ENCODE assay signal across 23 cellular contexts in genomic region chr9:87359264-87359663, GRCh38.
"Had no signal": no experiment of that assay in that cellular context is flagged by ENCODE, and none has a peak within 500 bp of the region (broad histone marks: within the 10 kb centered on the region; RNA-seq: fewer than 3 reads in every experiment).

No MANE protein-coding gene starts in this region.

- H3K4me3 ChIP-seq: colonic mucosa, esophagus muscularis mucosa, gastroesophageal sphincter, heart left ventricle, hepatocyte, left lung, mucosa of descending colon, ovary, testis, tibial artery had no signal

- H3K27ac ChIP-seq: colonic mucosa, esophagus muscularis mucosa, foreskin keratinocyte, gastroesophageal sphincter, heart left ventricle, hepatocyte, left lung, ovary, testis, tibial artery had no signal

- H3K9me3 ChIP-seq: colonic mucosa, mucosa of descending colon, ovary, testis had no signal

- H3K27me3 ChIP-seq: colonic mucosa, esophagus muscularis mucosa, foreskin keratinocyte, gastroesophageal sphincter, hepatocyte, left lung, ovary, testis, tibial artery had no signal

- H3K4me1 ChIP-seq: colonic mucosa, esophagus muscularis mucosa, gastroesophageal sphincter, heart left ventricle, left lung, testis, tibial artery had no signal

- H3K36me3 ChIP-seq: colonic mucosa, esophagus muscularis mucosa, gastroesophageal sphincter, heart left ventricle, left lung, ovary, tibial artery had no signal

- ATAC-seq: foreskin keratinocyte; gastroesophageal sphincter; heart left ventricle; left lung; mucosa of descending colon; naive thymus-derived CD8-positive, alpha-beta T cell; sciatic nerve; stimulated activated memory B cell treated with anti-CD40 and anti-IgM and Interleukin-4, amounts not matched to agents 10 μg/mL and 1 μg/mL and 100 μg/mL, for 72 hours; stimulated activated naive CD8-positive, alpha-beta T cell treated with anti-CD3 and anti-CD28 coated beads, Interleukin-15, Interleukin-2, amounts not matched to agents 100 U/mL and 50 U/mL, for 24 hours had no signal

- DNase-seq: colonic mucosa; effector CD8-positive, alpha-beta T cell; foreskin keratinocyte; heart left ventricle; kidney; left lung; mesenchymal stem cell; mucosa of descending colon; naive thymus-derived CD8-positive, alpha-beta T cell; nephron progenitor cell; nucleus accumbens; ovary; posterior cingulate gyrus; stimulated activated CD4-positive, alpha-beta T cell treated with anti-CD3 and anti-CD28 coated beads, Interleukin-4, amount 100 ng/mL, for 4 hours; stimulated activated naive CD8-positive, alpha-beta T cell treated with anti-CD3 and anti-CD28 coated beads, Interleukin-15, Interleukin-2, amounts not matched to agents 100 U/mL and 50 U/mL, for 24 hours; substantia nigra; testis; tibial artery had no signal
